22 cellular contexts compared by ENCODE assay signal in the genomic region with DNA sequence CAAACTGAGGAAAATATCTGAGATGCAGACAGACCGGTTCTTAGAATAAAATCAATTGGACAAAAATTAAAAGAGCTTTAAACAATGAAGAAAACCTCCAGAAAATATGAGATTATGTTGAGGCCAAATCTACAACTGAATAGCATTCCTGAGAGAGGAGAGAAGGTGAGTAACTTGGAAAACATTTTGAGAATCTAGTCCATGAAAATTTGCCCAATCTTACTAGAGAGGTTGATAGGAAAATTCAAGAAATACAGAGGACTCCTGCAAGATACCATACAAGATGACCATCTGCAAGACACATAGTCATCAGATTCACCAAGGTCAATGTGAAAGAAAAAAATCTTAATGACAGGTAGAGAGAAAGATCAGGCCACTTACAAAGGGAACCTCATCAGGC.
"Had no signal": no experiment of that assay in that cellular context is flagged by ENCODE, and none has a peak within 500 bp of the region (broad histone marks: within the 10 kb centered on the region; RNA-seq: fewer than 3 reads in every experiment).

No MANE protein-coding gene starts in this region.

- DNase-seq: activated CD4-positive, alpha-beta T cell treated with anti-CD3 and anti-CD28 coated beads, Interleukin-2, amount 10 ng/mL, durations not matched to agents 24 days and 14 days; activated CD4-positive, alpha-beta T cell treated with anti-CD3 and anti-CD28 coated beads, Interleukin-2, amount 50 U/mL, for 48 hours; activated CD4-positive, CD25-positive, alpha-beta regulatory T cell treated with anti-CD3 and anti-CD28 coated beads, Interleukin-2, amount 50 U/mL, for 72 hours; activated CD8-positive, alpha-beta memory T cell treated with anti-CD3 and anti-CD28 coated beads for 24 hours; activated gamma-delta T cell; activated naive CD4-positive, alpha-beta T cell treated with anti-CD3 and anti-CD28 coated beads for 36 hours; activated T-cell treated with anti-CD3 and anti-CD28 coated beads for 4 hours; activated T-cell treated with anti-CD3 and anti-CD28 coated beads, Interleukin-2, amount 50 U/mL, for 48 hours; adrenal gland; aorta; IMR-90; KG1; MG63; NCI-H1417 treated with DMSO at 0.1 percent for 48 hours; NCI-H1694; NCI-H2107; NCI-H226; NCI-H526 treated with DMSO at 0.1 percent for 48 hours had no signal

- H3K27me3 ChIP-seq: adrenal gland, brain microvascular endothelial cell, MG63, SJSA1 had no signal

- ATAC-seq: activated T-helper 17 cell treated with anti-CD3 and anti-CD28 coated beads, Interleukin-2, amount 50 U/mL, for 72 hours; SK-N-SH treated with all-trans-retinoic acid at 6 μM for 48 hours had no signal

- H3K4me3 ChIP-seq: adrenal gland, MG63, SJSA1 had no signal

- H3K27ac ChIP-seq: adrenal gland, brain microvascular endothelial cell, SJSA1 had no signal
